Comparison of ENCODE assay signal across 10 cellular contexts in genomic region chr4:88275516-88275915, GRCh38. TPM values are rescaled to one million over a fixed set of nuclear protein-coding genes. Genes with fewer than 3 reads are reported as not detected.
DNase-seq lines count a peak whose midpoint lies in the region; ATAC-seq and TF ChIP-seq lines count a peak whose summit lies in the region.
"Had no signal": no experiment of that assay in that cellular context is flagged by ENCODE, and none has a peak within 500 bp of the region (broad histone marks: within the 10 kb centered on the region; RNA-seq: fewer than 3 reads in every experiment).

No MANE protein-coding gene starts in this region.

- H3K36me3 ChIP-seq in OCI-LY7 (ENCODE audit: insufficient read depth, low read length) (peaks cover 82% of the 10 kb centered on the region), gastrocnemius medialis (peaks cover 0 to 7% of the 10 kb centered on the region in 2 donors)

- H3K27me3 ChIP-seq in gastrocnemius medialis: no peaks in the 10 kb centered on the region

- no peak overlapping the region for H2AFZ ChIP-seq in OCI-LY7 (ENCODE audit: low read length)

- peaks cover 65% of the 10 kb centered on the region for H3K4me1 ChIP-seq in OCI-LY7 (ENCODE audit: insufficient read depth, low read length, poor library complexity, severe bottlenecking)
- H3K4me1 ChIP-seq in gastrocnemius medialis: peaks cover 7 to 27% of the 10 kb centered on the region in 2 donors

- H3K4me1 Mint-ChIP-seq in activated CD4-positive, alpha-beta memory T cell treated with anti-CD3 and anti-CD28 coated beads, Interleukin-2, amount 10 ng/mL, durations not matched to agents 7 days and 5 days: peaks cover 33% of the 10 kb centered on the region
- peaks cover 31% of the 10 kb centered on the region for H3K4me1 Mint-ChIP-seq in activated CD4-positive, alpha-beta memory T cell treated with anti-CD3 and anti-CD28 coated beads for 36 hours (ENCODE audit: low read depth)
- peaks cover 58% of the 10 kb centered on the region for H3K4me1 Mint-ChIP-seq in stimulated activated memory B cell treated with anti-CD40 and anti-IgM and Interleukin-4, amounts not matched to agents 10 μg/mL and 1 μg/mL and 100 μg/mL, for 72 hours
- H3K4me1 Mint-ChIP-seq in activated CD4-positive, alpha-beta T cell treated with anti-CD3 and anti-CD28 coated beads, Interleukin-2, amount 10 ng/mL, durations not matched to agents 7 days and 5 days: peaks cover 39% of the 10 kb centered on the region

- H3K4me3 Mint-ChIP-seq in activated CD4-positive, alpha-beta memory T cell treated with anti-CD3 and anti-CD28 coated beads, Interleukin-2, amount 10 ng/mL, durations not matched to agents 7 days and 5 days: no peak overlapping the region
- H3K4me3 Mint-ChIP-seq in activated CD4-positive, alpha-beta memory T cell treated with anti-CD3 and anti-CD28 coated beads for 36 hours: no peak overlapping the region
- peak overlapping the region; percentile 68 for H3K4me3 Mint-ChIP-seq in stimulated activated memory B cell treated with anti-CD40 and anti-IgM and Interleukin-4, amounts not matched to agents 10 μg/mL and 1 μg/mL and 100 μg/mL, for 72 hours
- H3K4me3 Mint-ChIP-seq in activated CD4-positive, alpha-beta T cell treated with anti-CD3 and anti-CD28 coated beads, Interleukin-2, amount 10 ng/mL, durations not matched to agents 7 days and 5 days: no peak overlapping the region

- peak overlapping the region; percentile 98 for H3K4me2 ChIP-seq in OCI-LY7 (ENCODE audit: low read length)

- H3K79me2 ChIP-seq in OCI-LY7 (ENCODE audit: insufficient read depth, low read depth, low read length): peaks cover 92% of the 10 kb centered on the region

- DNase-seq in activated CD4-positive, alpha-beta memory T cell treated with anti-CD3 and anti-CD28 coated beads, Interleukin-2, amount 10 ng/mL, durations not matched to agents 7 days and 5 days: no peak
- no peak for DNase-seq in activated CD4-positive, alpha-beta memory T cell treated with anti-CD3 and anti-CD28 coated beads for 36 hours
- peak; percentile 69 for DNase-seq in OCI-LY7 (ENCODE audit: low spot score)
- DNase-seq in activated CD4-positive, alpha-beta T cell treated with anti-CD3 and anti-CD28 coated beads, Interleukin-2, amount 10 ng/mL, durations not matched to agents 7 days and 5 days: no peak
- DNase-seq in gastrocnemius medialis: no peak
- no peak for DNase-seq in anterior cingulate cortex (lab: John Stamatoyannopoulos, UW)
- DNase-seq: NCI-H446 had no signal

- no peaks in the 10 kb centered on the region for H3K9me2 ChIP-seq in OCI-LY7 (ENCODE audit: insufficient read depth, low read length)

- in situ Hi-C loops in gastrocnemius medialis (cut with MboI; ENCODE audit: low sequenced_read_pairs in 4 of 4): loop anchor here in 1 of 4 donors (10.0 kb wide), 1 partner anchor 51 kb away; no protein-coding TSS in a partner anchor

- peak overlapping the region; percentile 91 for H3K27ac ChIP-seq in OCI-LY7 (ENCODE audit: low read depth, low read length, poor library complexity, severe bottlenecking)
- no peak overlapping the region for H3K27ac ChIP-seq in gastrocnemius medialis

- CTCF ChIA-PET in activated CD4-positive, alpha-beta memory T cell treated with anti-CD3 and anti-CD28 coated beads, Interleukin-2, amount 10 ng/mL, durations not matched to agents 7 days and 5 days (lab: Charles Lee): interaction anchor here (0.8 to 1.0 kb wide), 2 partner anchors 56 to 92 kb away, joined by 3 read pairs; no protein-coding TSS in a partner anchor
- CTCF ChIA-PET in activated CD4-positive, alpha-beta memory T cell treated with anti-CD3 and anti-CD28 coated beads for 36 hours (lab: Charles Lee): interaction anchor here (1.0 to 1.6 kb wide), 2 partner anchors 14 to 56 kb away, joined by 3 to 5 read pairs; no protein-coding TSS in a partner anchor
- CTCF ChIA-PET in OCI-LY7 (lab: Charles Lee; ENCODE audit: unreplicated experiment): no interaction called here
- CTCF ChIA-PET in activated CD4-positive, alpha-beta T cell treated with anti-CD3 and anti-CD28 coated beads, Interleukin-2, amount 10 ng/mL, durations not matched to agents 7 days and 5 days (lab: Charles Lee): no interaction called here

- 0 out of 2 replicates have a peak, but pooled peaks cover 7% of the 10 kb centered on the region for H4K20me1 ChIP-seq in OCI-LY7 (ENCODE audit: insufficient read depth, low read length)

- peaks cover 2% of the 10 kb centered on the region for H3K9me3 Mint-ChIP-seq in activated CD4-positive, alpha-beta memory T cell treated with anti-CD3 and anti-CD28 coated beads, Interleukin-2, amount 10 ng/mL, durations not matched to agents 7 days and 5 days
- H3K9me3 Mint-ChIP-seq in activated CD4-positive, alpha-beta memory T cell treated with anti-CD3 and anti-CD28 coated beads for 36 hours: no peaks in the 10 kb centered on the region
- peaks cover 3% of the 10 kb centered on the region for H3K9me3 Mint-ChIP-seq in stimulated activated memory B cell treated with anti-CD40 and anti-IgM and Interleukin-4, amounts not matched to agents 10 μg/mL and 1 μg/mL and 100 μg/mL, for 72 hours
- no peaks in the 10 kb centered on the region for H3K9me3 Mint-ChIP-seq in activated CD4-positive, alpha-beta T cell treated with anti-CD3 and anti-CD28 coated beads, Interleukin-2, amount 10 ng/mL, durations not matched to agents 7 days and 5 days

- BruUV-seq in OCI-LY7 (replicated peaks; lab: Mats Ljungman, UMichigan): no TSS peak

- POLR2A ChIA-PET in activated CD4-positive, alpha-beta memory T cell treated with anti-CD3 and anti-CD28 coated beads, Interleukin-2, amount 10 ng/mL, durations not matched to agents 7 days and 5 days (lab: Charles Lee): interaction anchor here (1.2 to 1.3 kb wide), 2 partner anchors 9 to 181 kb away, joined by 3 to 15 read pairs; partner anchors contain the start of gene PPM1K
- POLR2A ChIA-PET in activated CD4-positive, alpha-beta memory T cell treated with anti-CD3 and anti-CD28 coated beads for 36 hours (lab: Charles Lee): interaction anchor here (0.7 to 1.1 kb wide), 2 partner anchors 9 to 252 kb away, joined by 3 to 4 read pairs; partner anchors contain the start of gene PPM1K
- POLR2A ChIA-PET in OCI-LY7 (lab: Charles Lee): interaction anchor here (0.9 to 1.6 kb wide), 8 partner anchors 9 to 847 kb away, joined by 3 to 14 read pairs (median 5); partner anchors contain the start of gene PPM1K
- POLR2A ChIA-PET in activated CD4-positive, alpha-beta T cell treated with anti-CD3 and anti-CD28 coated beads, Interleukin-2, amount 10 ng/mL, durations not matched to agents 7 days and 5 days (lab: Charles Lee): no interaction called here

- H3K4me3 ChIP-seq in OCI-LY7 (ENCODE audit: low read depth, low read length, poor library complexity, severe bottlenecking): peak overlapping the region; percentile 61
- no peak overlapping the region for H3K4me3 ChIP-seq in gastrocnemius medialis

- no peak for TF ChIP-seq CTCF in OCI-LY7 (conservative IDR thresholded peaks at IDR 0.05; ENCODE audit: low read length)
- TF ChIP-seq CTCF in gastrocnemius medialis (IDR thresholded peaks at IDR 0.05 in 4 of 5, conservative IDR thresholded peaks at IDR 0.05 in 1 of 5): no peak

- peak overlapping the region; percentile 12 for H3K27ac Mint-ChIP-seq in activated CD4-positive, alpha-beta memory T cell treated with anti-CD3 and anti-CD28 coated beads, Interleukin-2, amount 10 ng/mL, durations not matched to agents 7 days and 5 days
- H3K27ac Mint-ChIP-seq in activated CD4-positive, alpha-beta memory T cell treated with anti-CD3 and anti-CD28 coated beads for 36 hours: no peak overlapping the region
- H3K27ac Mint-ChIP-seq in stimulated activated memory B cell treated with anti-CD40 and anti-IgM and Interleukin-4, amounts not matched to agents 10 μg/mL and 1 μg/mL and 100 μg/mL, for 72 hours: peak overlapping the region; percentile 70
- no peak overlapping the region for H3K27ac Mint-ChIP-seq in activated CD4-positive, alpha-beta T cell treated with anti-CD3 and anti-CD28 coated beads, Interleukin-2, amount 10 ng/mL, durations not matched to agents 7 days and 5 days

- no peak for TF ChIP-seq POLR2A in gastrocnemius medialis (IDR thresholded peaks at IDR 0.05)

- intact Hi-C loops in activated CD4-positive, alpha-beta memory T cell treated with anti-CD3 and anti-CD28 coated beads for 36 hours (cut with micrococcal nuclease): no loop called here
- intact Hi-C loops in OCI-LY7 (cut with micrococcal nuclease; ENCODE audit: unreplicated experiment) (no loop called here), gastrocnemius medialis (cut with DNase I; ENCODE audit: low total_unique reads) (no loop called here)

- H3K27me3 Mint-ChIP-seq in activated CD4-positive, alpha-beta memory T cell treated with anti-CD3 and anti-CD28 coated beads, Interleukin-2, amount 10 ng/mL, durations not matched to agents 7 days and 5 days: no peaks in the 10 kb centered on the region
- H3K27me3 Mint-ChIP-seq in activated CD4-positive, alpha-beta memory T cell treated with anti-CD3 and anti-CD28 coated beads for 36 hours: no peaks in the 10 kb centered on the region
- H3K27me3 Mint-ChIP-seq in stimulated activated memory B cell treated with anti-CD40 and anti-IgM and Interleukin-4, amounts not matched to agents 10 μg/mL and 1 μg/mL and 100 μg/mL, for 72 hours: no peaks in the 10 kb centered on the region
- no peaks in the 10 kb centered on the region for H3K27me3 Mint-ChIP-seq in activated CD4-positive, alpha-beta T cell treated with anti-CD3 and anti-CD28 coated beads, Interleukin-2, amount 10 ng/mL, durations not matched to agents 7 days and 5 days
- H3K27me3 Mint-ChIP-seq: naive thymus-derived CD8-positive, alpha-beta T cell had no signal

- H3K9me3 ChIP-seq in OCI-LY7 (ENCODE audit: low read length) (peaks cover 7% of the 10 kb centered on the region; the same call in 1 of the 2 replicates), gastrocnemius medialis (no peaks in the 10 kb centered on the region)

- H3K36me3 Mint-ChIP-seq in activated CD4-positive, alpha-beta memory T cell treated with anti-CD3 and anti-CD28 coated beads, Interleukin-2, amount 10 ng/mL, durations not matched to agents 7 days and 5 days (ENCODE audit: low read depth): peaks cover 73% of the 10 kb centered on the region
- peaks cover 33% of the 10 kb centered on the region for H3K36me3 Mint-ChIP-seq in activated CD4-positive, alpha-beta memory T cell treated with anti-CD3 and anti-CD28 coated beads for 36 hours
- H3K36me3 Mint-ChIP-seq in stimulated activated memory B cell treated with anti-CD40 and anti-IgM and Interleukin-4, amounts not matched to agents 10 μg/mL and 1 μg/mL and 100 μg/mL, for 72 hours: peaks cover 36% of the 10 kb centered on the region
- H3K36me3 Mint-ChIP-seq in activated CD4-positive, alpha-beta T cell treated with anti-CD3 and anti-CD28 coated beads, Interleukin-2, amount 10 ng/mL, durations not matched to agents 7 days and 5 days (ENCODE audit: low read depth): peaks cover 57% of the 10 kb centered on the region

- ATAC-seq in HG03039 (IDR thresholded peaks at IDR 0.05; ENCODE audit: unreplicated experiment) (peak; percentile 57), gastrocnemius medialis (no peak)
- ATAC-seq in stimulated activated memory B cell treated with anti-CD40 and anti-IgM and Interleukin-4, amounts not matched to agents 10 μg/mL and 1 μg/mL and 100 μg/mL, for 72 hours: peak; percentile 96
- ATAC-seq: naive thymus-derived CD8-positive, alpha-beta T cell had no signal

RNA-seq across cellular contexts. Expression of gene PPM1K, which starts 8.8 kb away (rescaled TPM):
- 100 to 1,000 TPM in 1 of 2 experiments, 10 to 100 TPM in 1; 96.9 to 101 TPM for total RNA-seq in activated CD4-positive, alpha-beta memory T cell treated with anti-CD3 and anti-CD28 coated beads, Interleukin-2, amount 10 ng/mL, durations not matched to agents 7 days and 5 days
- total RNA-seq in activated CD4-positive, alpha-beta memory T cell treated with anti-CD3 and anti-CD28 coated beads for 36 hours: 10 to 100 TPM; 63.7 to 65.5 TPM
- 65.7 and 83.9 TPM in 2 replicates for total RNA-seq in OCI-LY7 (2014; rRNA removed; shearing (Covaris generic))
- 80.0 and 87.7 TPM in 2 replicates for total RNA-seq in OCI-LY7 (2022)
- 10 to 100 TPM; 58.4 to 68.5 TPM for total RNA-seq in activated CD4-positive, alpha-beta T cell treated with anti-CD3 and anti-CD28 coated beads, Interleukin-2, amount 10 ng/mL, durations not matched to agents 7 days and 5 days
- total RNA-seq in gastrocnemius medialis: 1 to 10 TPM; 3.3 to 9.5 (median 6.9) TPM

Comparison
In these comparisons a context has a peak if more than half of its experiments do, and no peak if none do; other contexts are left out.
1. H3K27ac Mint-ChIP-seq: peak in activated CD4-positive, alpha-beta memory T cell treated with anti-CD3 and anti-CD28 coated beads, Interleukin-2, amount 10 ng/mL, durations not matched to agents 7 days and 5 days (single experiment) and stimulated activated memory B cell treated with anti-CD40 and anti-IgM and Interleukin-4, amounts not matched to agents 10 μg/mL and 1 μg/mL and 100 μg/mL, for 72 hours (single experiment); none in activated CD4-positive, alpha-beta memory T cell treated with anti-CD3 and anti-CD28 coated beads for 36 hours (single experiment) and activated CD4-positive, alpha-beta T cell treated with anti-CD3 and anti-CD28 coated beads, Interleukin-2, amount 10 ng/mL, durations not matched to agents 7 days and 5 days (single experiment).
2. ATAC-seq: peak in HG03039 (single experiment) and stimulated activated memory B cell treated with anti-CD40 and anti-IgM and Interleukin-4, amounts not matched to agents 10 μg/mL and 1 μg/mL and 100 μg/mL, for 72 hours (single experiment); none in gastrocnemius medialis (0 of 2).
3. RNA of gene PPM1K, which starts 8.8 kb away (total RNA-seq): 96.9 to 101 TPM in activated CD4-positive, alpha-beta memory T cell treated with anti-CD3 and anti-CD28 coated beads, Interleukin-2, amount 10 ng/mL, durations not matched to agents 7 days and 5 days, 65.7 to 87.7 TPM in OCI-LY7, 58.4 to 68.5 TPM in activated CD4-positive, alpha-beta T cell treated with anti-CD3 and anti-CD28 coated beads, Interleukin-2, amount 10 ng/mL, durations not matched to agents 7 days and 5 days and 63.7 to 65.5 TPM in activated CD4-positive, alpha-beta memory T cell treated with anti-CD3 and anti-CD28 coated beads for 36 hours; 3.3 to 9.5 TPM in gastrocnemius medialis; every median in the first group is over 4 times any median in the second.
4. CTCF ChIA-PET loops: an anchor here in activated CD4-positive, alpha-beta memory T cell treated with anti-CD3 and anti-CD28 coated beads, Interleukin-2, amount 10 ng/mL, durations not matched to agents 7 days and 5 days (0.8 to 1.0 kb wide) and activated CD4-positive, alpha-beta memory T cell treated with anti-CD3 and anti-CD28 coated beads for 36 hours (1.0 to 1.6 kb wide); none called in OCI-LY7 and activated CD4-positive, alpha-beta T cell treated with anti-CD3 and anti-CD28 coated beads, Interleukin-2, amount 10 ng/mL, durations not matched to agents 7 days and 5 days.